In the genomic region with DNA sequence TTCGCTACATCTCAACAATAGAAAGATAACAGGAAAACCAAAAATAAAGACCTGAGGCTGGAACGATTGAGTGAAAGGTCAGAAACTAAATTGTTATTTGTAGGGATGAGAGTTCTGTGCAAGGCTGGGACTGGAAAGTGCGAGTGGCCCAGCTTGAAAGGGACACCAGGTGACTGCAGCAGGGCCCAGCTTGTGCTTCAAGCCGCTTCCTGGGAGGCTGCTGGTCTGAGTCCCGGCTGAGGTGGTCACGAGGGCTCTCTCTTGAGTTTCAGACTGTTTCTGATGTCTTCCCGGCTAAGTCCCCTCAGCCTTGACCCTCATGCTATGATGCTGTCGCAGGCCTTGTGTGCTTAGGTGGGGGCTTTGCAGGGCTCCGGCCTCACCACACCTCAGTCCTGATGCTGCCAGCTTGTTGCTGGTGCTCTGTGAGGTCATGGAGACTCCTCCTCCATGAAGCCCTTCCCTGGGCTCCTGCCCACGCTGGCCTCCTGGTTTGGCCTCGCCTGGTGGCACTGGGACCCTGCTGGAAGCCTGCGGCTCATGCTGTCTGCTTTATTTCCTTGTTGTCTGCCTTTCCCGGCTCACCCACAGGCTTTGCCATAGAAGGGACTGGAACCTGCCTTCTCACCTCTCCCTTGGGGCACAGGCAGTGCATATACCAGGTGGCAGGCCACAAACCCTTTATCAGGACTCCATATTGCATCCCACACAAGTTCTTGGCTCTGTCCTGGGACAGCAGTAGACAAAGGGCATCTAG, we compare ENCODE assay signal across 1 cellular context.
TF ChIP-seq lines count a peak whose summit lies in the region.

No MANE protein-coding gene starts in this region.

TF ChIP-seq in IMR-90, 13 proteins besides CTCF, POLR2A, EP300 and RAD21:
- TF ChIP-seq, protein P1, sequence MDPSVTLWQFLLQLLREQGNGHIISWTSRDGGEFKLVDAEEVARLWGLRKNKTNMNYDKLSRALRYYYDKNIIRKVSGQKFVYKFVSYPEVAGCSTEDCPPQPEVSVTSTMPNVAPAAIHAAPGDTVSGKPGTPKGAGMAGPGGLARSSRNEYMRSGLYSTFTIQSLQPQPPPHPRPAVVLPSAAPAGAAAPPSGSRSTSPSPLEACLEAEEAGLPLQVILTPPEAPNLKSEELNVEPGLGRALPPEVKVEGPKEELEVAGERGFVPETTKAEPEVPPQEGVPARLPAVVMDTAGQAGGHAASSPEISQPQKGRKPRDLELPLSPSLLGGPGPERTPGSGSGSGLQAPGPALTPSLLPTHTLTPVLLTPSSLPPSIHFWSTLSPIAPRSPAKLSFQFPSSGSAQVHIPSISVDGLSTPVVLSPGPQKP (IDR thresholded peaks at IDR 0.05; ENCODE audit: borderline replicate concordance, low read depth, low read length): no peak
- TF ChIP-seq NFE2L2 (IDR thresholded peaks at IDR 0.05; ENCODE audit: low read depth, low read length) (no peak), FOS (IDR thresholded peaks at IDR 0.05; ENCODE audit: low read depth, low read length) (no peak), MAFK (IDR thresholded peaks at IDR 0.05; ENCODE audit: low read depth, low read length) (no peak), CHD1 (IDR thresholded peaks at IDR 0.05; ENCODE audit: low read depth, low read length) (no peak), BHLHE40 (IDR thresholded peaks at IDR 0.05; ENCODE audit: low read depth, low read length) (no peak), RFX5 (IDR thresholded peaks at IDR 0.05; ENCODE audit: low read depth, low read length) (no peak), RCOR1 (IDR thresholded peaks at IDR 0.05; ENCODE audit: insufficient replicate concordance, low read length) (no peak), SMC3 (IDR thresholded peaks at IDR 0.05; ENCODE audit: low read depth, low read length) (no peak), CEBPB (IDR thresholded peaks at IDR 0.05; ENCODE audit: low read depth, low read length) (no peak), MXI1 (IDR thresholded peaks at IDR 0.05; ENCODE audit: borderline replicate concordance, low read depth, low read length) (no peak)
